In genomic region chr15:49082960-49083359, GRCh38 we compare ENCODE assay signal across 21 cellular contexts. TPM values are rescaled to one million over a fixed set of nuclear protein-coding genes. Genes with fewer than 3 reads are reported as not detected.
DNase-seq lines count a peak whose midpoint lies in the region; ATAC-seq and TF ChIP-seq lines count a peak whose summit lies in the region.
"Had no signal": no experiment of that assay in that cellular context is flagged by ENCODE, and none has a peak within 500 bp of the region (broad histone marks: within the 10 kb centered on the region; RNA-seq: fewer than 3 reads in every experiment).

No MANE protein-coding gene starts in this region.

- no peaks in the 10 kb centered on the region for H3K9me2 ChIP-seq in MM.1S (replicated peaks; ENCODE audit: insufficient read depth, low read length)

- H3K36me3 ChIP-seq in RWPE2 (ENCODE audit: low read depth) (no peaks in the 10 kb centered on the region), MM.1S (replicated peaks; ENCODE audit: insufficient read depth, low read length) (no peaks in the 10 kb centered on the region)
- H3K36me3 ChIP-seq: gastroesophageal sphincter had no signal

- no peak overlapping the region for H3K27ac ChIP-seq in RWPE2 (ENCODE audit: poor library complexity, severe bottlenecking)
- no peak overlapping the region for H3K27ac ChIP-seq in MM.1S (ENCODE audit: low read length)
- H3K27ac ChIP-seq: gastroesophageal sphincter had no signal

- H3K4me1 ChIP-seq in RWPE2 (ENCODE audit: insufficient read depth, poor library complexity, severe bottlenecking): no peaks in the 10 kb centered on the region
- H3K4me1 ChIP-seq in MM.1S (ENCODE audit: low read length): no peaks in the 10 kb centered on the region
- H3K4me1 ChIP-seq: gastroesophageal sphincter had no signal

- H4K20me1 ChIP-seq in MM.1S (ENCODE audit: insufficient read depth, low read length): no peaks in the 10 kb centered on the region

- no peak overlapping the region for H2AFZ ChIP-seq in MM.1S (ENCODE audit: low read length)

- no peaks in the 10 kb centered on the region for H3K27me3 ChIP-seq in RWPE2 (ENCODE audit: insufficient read depth, poor library complexity, severe bottlenecking)
- H3K27me3 ChIP-seq in MM.1S (replicated peaks; ENCODE audit: insufficient read depth, low read length): no peaks in the 10 kb centered on the region
- H3K27me3 ChIP-seq: gastroesophageal sphincter had no signal

- H3K9ac ChIP-seq in MM.1S (ENCODE audit: low read length): no peak overlapping the region

- no peak for TF ChIP-seq CTCF in AG09319 (IDR thresholded peaks at IDR 0.05; ENCODE audit: low read depth, low read length)
- TF ChIP-seq CTCF in RWPE2 (IDR thresholded peaks at IDR 0.05; ENCODE audit: poor library complexity, severe bottlenecking): no peak
- TF ChIP-seq CTCF in MM.1S (IDR thresholded peaks at IDR 0.05; ENCODE audit: low read length): no peak

- H3K4me2 ChIP-seq in MM.1S (ENCODE audit: low read depth, low read length): no peak overlapping the region

- no peak overlapping the region for H3K4me3 ChIP-seq in RWPE2 (ENCODE audit: severe bottlenecking)
- H3K4me3 ChIP-seq in MM.1S (ENCODE audit: low read length): no peak overlapping the region
- H3K4me3 ChIP-seq: gastroesophageal sphincter had no signal

- peak; percentile 70 for DNase-seq in AG09319 (ENCODE audit: extremely low read depth, low read depth)
- no peak for DNase-seq in RWPE2 (ENCODE audit: low spot score)
- DNase-seq in fibroblast of gingiva (ENCODE audit: low read depth): peak; percentile 78
- DNase-seq in non-pigmented ciliary epithelial cell (ENCODE audit: low read depth): peak; percentile 57
- DNase-seq in G401 (ENCODE audit: low spot score): no peak
- no peak for DNase-seq in NCI-H146 treated with DMSO at 0.1 percent for 48 hours (lab: John Stamatoyannopoulos, UW; ENCODE audit: unreplicated experiment)
- no peak for DNase-seq in MM.1S
- DNase-seq in NCI-H2107 (lab: John Stamatoyannopoulos, UW): no peak
- DNase-seq: activated CD4-positive, alpha-beta T cell treated with anti-CD3 and anti-CD28 coated beads, Interleukin-2, amount 10 ng/mL, durations not matched to agents 7 days and 5 days; activated CD8-positive, alpha-beta memory T cell treated with anti-CD3 and anti-CD28 coated beads, Interleukin-2, amount 50 U/mL, for 4 hours; activated effector memory CD4-positive, alpha-beta T cell treated with anti-CD3 and anti-CD28 coated beads, Interleukin-2, amount 50 U/mL, for 16 hours; amygdala; DMS79; endodermal cell; kidney glomerular epithelial cell; natural killer cell; NCI-H1105 treated with DMSO at 0.1 percent for 48 hours; NCI-H69; SHP77 treated with DMSO at 0.1 percent for 48 hours; stimulated activated CD4-positive, alpha-beta T cell treated with anti-CD3 and anti-CD28 coated beads, Interleukin-4, amount 100 ng/mL, for 1 hour had no signal

- H3K9me3 ChIP-seq in RWPE2 (ENCODE audit: severe bottlenecking) (no peaks in the 10 kb centered on the region), MM.1S (replicated peaks; ENCODE audit: insufficient read depth, low read length) (no peaks in the 10 kb centered on the region)
- H3K9me3 ChIP-seq: gastroesophageal sphincter had no signal

- no peaks in the 10 kb centered on the region for H3F3A ChIP-seq in MM.1S (ENCODE audit: insufficient read depth, low read length)

- in situ Hi-C loops in G401 (cut with HindIII; ENCODE audit: low sequenced_read_pairs): no loop called here

- H3K79me2 ChIP-seq in MM.1S (ENCODE audit: low read length): no peaks in the 10 kb centered on the region

- ATAC-seq in RWPE2 (ENCODE audit: low read depth): 0 out of 3 replicates have a peak, but pooled peaks have one; percentile 10
- ATAC-seq: gastroesophageal sphincter, natural killer cell had no signal

RNA-seq across cellular contexts. Expression of gene SECISBP2L, which starts 36.7 kb away (rescaled TPM):
- 8.6 and 12.3 TPM in 2 replicates for total RNA-seq in G401 (2014; rRNA removed; shearing (Covaris generic))

Comparison
In these comparisons a context has a peak if more than half of its experiments do, and no peak if none do; other contexts are left out.
1. DNase-seq: peak in AG09319 (single experiment), fibroblast of gingiva (single experiment) and non-pigmented ciliary epithelial cell (single experiment); none in RWPE2 (single experiment), G401 (single experiment), NCI-H146 treated with DMSO at 0.1 percent for 48 hours (single experiment), MM.1S (single experiment) and NCI-H2107 (single experiment).